ENCODE assay signal across 31 cellular contexts in the genomic region with DNA sequence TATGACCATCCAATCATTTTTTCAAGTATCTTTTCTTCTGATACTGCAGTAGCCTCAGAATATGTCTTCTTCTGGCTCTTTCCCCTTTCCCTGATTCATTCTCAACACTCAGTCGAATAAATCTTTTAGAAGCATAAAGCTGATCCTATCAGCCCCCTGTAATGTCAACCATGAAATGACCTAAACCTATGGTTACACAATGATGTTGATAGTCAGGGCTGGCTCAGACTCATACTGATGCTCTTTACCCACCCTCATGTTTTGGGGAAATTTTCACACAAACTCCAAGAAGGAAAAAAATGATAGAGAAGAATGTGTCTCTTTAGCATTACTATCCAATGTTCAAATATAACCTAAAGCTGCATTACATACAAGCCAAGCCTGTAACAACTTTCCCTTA.
DNase-seq lines count a peak whose midpoint lies in the region; ATAC-seq and TF ChIP-seq lines count a peak whose summit lies in the region.
"Had no signal": no experiment of that assay in that cellular context is flagged by ENCODE, and none has a peak within 500 bp of the region (broad histone marks: within the 10 kb centered on the region; RNA-seq: fewer than 3 reads in every experiment).

No MANE protein-coding gene starts in this region.

- POLR2A ChIA-PET in WTC11 (lab: Charles Lee), result no interaction called here

- H3K23ac ChIP-seq in trophoblast cell (ENCODE audit: low read length), result no peak overlapping the region

- no peak for TF ChIP-seq CTCF in WTC11 (IDR thresholded peaks at IDR 0.05)

- no peak overlapping the region for H3K4me2 ChIP-seq in trophoblast cell (ENCODE audit: low read length)
- H3K4me2 ChIP-seq: A549; BLaER1; BLaER1 treated with 17β-estradiol and CSF1 and Interleukin-3, amounts not matched to agents 10 nM and 100 nM had no signal

- no peak overlapping the region for H3K27ac Mint-ChIP-seq in WTC11
- no peak overlapping the region for H3K27ac Mint-ChIP-seq in activated T-cell treated with anti-CD3 and anti-CD28 coated beads, Interleukin-2, amount 50 U/mL, for 72 hours
- H3K27ac Mint-ChIP-seq: B cell; CD14-positive monocyte; CD4-positive, alpha-beta memory T cell; CD4-positive, alpha-beta T cell; CD4-positive, CD25-positive, alpha-beta regulatory T cell; CD8-positive, alpha-beta memory T cell; CD8-positive, alpha-beta T cell had no signal

- no peaks in the 10 kb centered on the region for H3K9me3 ChIP-seq in trophoblast cell (ENCODE audit: insufficient read depth, low read depth, low read length)
- H3K9me3 ChIP-seq: A549; BE2C; BLaER1; BLaER1 treated with 17β-estradiol and CSF1 and Interleukin-3, amounts not matched to agents 10 nM and 100 nM; Caco-2 had no signal

- no peak overlapping the region for H4K8ac ChIP-seq in trophoblast cell (ENCODE audit: low read depth, low read length)

- no peak overlapping the region for H3K18ac ChIP-seq in trophoblast cell (ENCODE audit: low read length)

- H3K27ac ChIP-seq in trophoblast cell (ENCODE audit: low read depth, low read length), result no peak overlapping the region
- H3K27ac ChIP-seq: 22Rv1; A549; BLaER1; BLaER1 treated with 17β-estradiol and CSF1 and Interleukin-3, amounts not matched to agents 10 nM and 100 nM; C4-2B had no signal

- DNase-seq in WTC11 (ENCODE audit: low spot score) (no peak), trophoblast cell (peak; percentile 56 to 90), NCI-H345 treated with DMSO at 0.1 percent for 48 hours (lab: John Stamatoyannopoulos, UW; ENCODE audit: unreplicated experiment) (no peak)
- no peak for DNase-seq in activated T-cell treated with anti-CD3 and anti-CD28 coated beads, Interleukin-2, amount 50 U/mL, for 72 hours
- DNase-seq: 8988T; ACHN; AML-193; BE2C; C1 segment of cervical spinal cord; Caco-2; Calu3; CD4-positive, alpha-beta memory T cell; CD4-positive, alpha-beta T cell; CD4-positive, CD25-positive, alpha-beta regulatory T cell; CD8-positive, alpha-beta memory T cell; CD8-positive, alpha-beta T cell; COR-L47; DMS 273 treated with DMSO at 0.1 percent for 48 hours; DMS153; DMS53; DMS79; DMS79 treated with DMSO at 0.1 percent for 48 hours; DND-41; EL had no signal

- CTCF ChIA-PET in WTC11 (lab: Charles Lee), result interaction anchor here (1.0 kb wide), 1 partner anchor 702 kb away, joined by 3 read pairs; no protein-coding TSS in a partner anchor

- no peaks in the 10 kb centered on the region for H3K79me2 ChIP-seq in trophoblast cell (ENCODE audit: control insufficient read depth, insufficient read depth, low read length, poor library complexity)

- WGBS in trophoblast cell (ENCODE audit: extremely low coverage, insufficient coverage, insufficient read length), result no CpG with 5 or more reads among the region's 1 CpG

- H3K9ac ChIP-seq in trophoblast cell (ENCODE audit: low read length), result no peak overlapping the region
- H3K9ac ChIP-seq: BLaER1; BLaER1 treated with 17β-estradiol and CSF1 and Interleukin-3, amounts not matched to agents 10 nM and 100 nM had no signal

- H2AK5ac ChIP-seq in trophoblast cell (ENCODE audit: low read length), result no peak overlapping the region

- H2BK5ac ChIP-seq in trophoblast cell (ENCODE audit: low read depth, low read length, poor library complexity), result no peak overlapping the region

- no peaks in the 10 kb centered on the region for H3K36me3 Mint-ChIP-seq in WTC11
- H3K36me3 Mint-ChIP-seq in activated T-cell treated with anti-CD3 and anti-CD28 coated beads, Interleukin-2, amount 50 U/mL, for 72 hours (ENCODE audit: insufficient read depth in 2 of 2), result no peaks in the 10 kb centered on the region
- H3K36me3 Mint-ChIP-seq: CD14-positive monocyte; CD4-positive, alpha-beta memory T cell; CD4-positive, CD25-positive, alpha-beta regulatory T cell; CD8-positive, alpha-beta memory T cell; CD8-positive, alpha-beta T cell had no signal

- H3K79me1 ChIP-seq in trophoblast cell (ENCODE audit: low read length), result no peaks in the 10 kb centered on the region

- no peak overlapping the region for H4K12ac ChIP-seq in trophoblast cell (ENCODE audit: low read depth, low read length)

- H3K27me3 Mint-ChIP-seq in WTC11 (ENCODE audit: low read depth), result no peaks in the 10 kb centered on the region
- H3K27me3 Mint-ChIP-seq in activated T-cell treated with anti-CD3 and anti-CD28 coated beads, Interleukin-2, amount 50 U/mL, for 72 hours (ENCODE audit: low read depth), result no peaks in the 10 kb centered on the region
- H3K27me3 Mint-ChIP-seq: B cell; CD4-positive, alpha-beta T cell; CD4-positive, CD25-positive, alpha-beta regulatory T cell; CD8-positive, alpha-beta memory T cell had no signal

- H3K9me3 Mint-ChIP-seq in WTC11, result no peaks in the 10 kb centered on the region
- H3K9me3 Mint-ChIP-seq in activated T-cell treated with anti-CD3 and anti-CD28 coated beads, Interleukin-2, amount 50 U/mL, for 72 hours, result no peaks in the 10 kb centered on the region
- H3K9me3 Mint-ChIP-seq: CD4-positive, alpha-beta T cell had no signal

- no peak overlapping the region for H3K4me3 Mint-ChIP-seq in WTC11
- no peak overlapping the region for H3K4me3 Mint-ChIP-seq in activated T-cell treated with anti-CD3 and anti-CD28 coated beads, Interleukin-2, amount 50 U/mL, for 72 hours
- H3K4me3 Mint-ChIP-seq: B cell; CD14-positive monocyte; CD4-positive, alpha-beta memory T cell; CD4-positive, alpha-beta T cell; CD4-positive, CD25-positive, alpha-beta regulatory T cell; CD8-positive, alpha-beta memory T cell; CD8-positive, alpha-beta T cell had no signal

- H3K27me3 ChIP-seq in trophoblast cell (ENCODE audit: insufficient read depth, low read length), result no peaks in the 10 kb centered on the region
- H3K27me3 ChIP-seq: BE2C; BLaER1; BLaER1 treated with 17β-estradiol and CSF1 and Interleukin-3, amounts not matched to agents 10 nM and 100 nM had no signal

- H3K36me3 ChIP-seq in trophoblast cell (ENCODE audit: control insufficient read depth in 1 of 2, insufficient read depth in 2 of 2, low read length in 2 of 2), result no peaks in the 10 kb centered on the region
- H3K36me3 ChIP-seq: BE2C, BLaER1 had no signal

- H3K4ac ChIP-seq in trophoblast cell (ENCODE audit: low read depth, low read length), result no peak overlapping the region

- no peak for ATAC-seq in WTC11
- no peak for ATAC-seq in activated T-cell treated with anti-CD3 and anti-CD28 coated beads, Interleukin-2, amount 50 U/mL, for 72 hours (replicated peaks in 1 of 2)
- ATAC-seq: A549; CD8-positive, alpha-beta T cell had no signal

- no peak overlapping the region for H2AFZ ChIP-seq in trophoblast cell (ENCODE audit: insufficient read depth, low read length, poor library complexity)

- H2BK12ac ChIP-seq in trophoblast cell (ENCODE audit: low read length), result no peak overlapping the region

- H2BK120ac ChIP-seq in trophoblast cell (ENCODE audit: insufficient read depth, low read length, poor library complexity), result no peak overlapping the region

- no peak overlapping the region for H4K91ac ChIP-seq in trophoblast cell (ENCODE audit: low read depth, low read length)

- H3K4me3 ChIP-seq in trophoblast cell (ENCODE audit: low read depth, low read length), result no peak overlapping the region
- H3K4me3 ChIP-seq: A549; BLaER1; BLaER1 treated with 17β-estradiol and CSF1 and Interleukin-3, amounts not matched to agents 10 nM and 100 nM had no signal

- no peaks in the 10 kb centered on the region for H3K4me1 ChIP-seq in trophoblast cell (ENCODE audit: control insufficient read depth in 1 of 2, insufficient read depth in 2 of 2, low read length in 2 of 2)
- H3K4me1 ChIP-seq: A549; BE2C; BLaER1; BLaER1 treated with 17β-estradiol and CSF1 and Interleukin-3, amounts not matched to agents 10 nM and 100 nM; Caco-2 had no signal

- H3K14ac ChIP-seq in trophoblast cell (ENCODE audit: low read length), result no peak overlapping the region

- H3K4me1 Mint-ChIP-seq in WTC11, result no peaks in the 10 kb centered on the region
- H3K4me1 Mint-ChIP-seq in activated T-cell treated with anti-CD3 and anti-CD28 coated beads, Interleukin-2, amount 50 U/mL, for 72 hours (ENCODE audit: low read depth), result no peaks in the 10 kb centered on the region
- H3K4me1 Mint-ChIP-seq: B cell; CD14-positive monocyte; CD4-positive, alpha-beta memory T cell; CD4-positive, CD25-positive, alpha-beta regulatory T cell; CD8-positive, alpha-beta memory T cell had no signal

TF ChIP-seq in WTC11, 78 proteins besides CTCF, POLR2A, EP300 and RAD21:
- TF ChIP-seq NFATC4 (CRISPR knock-in tag; IDR thresholded peaks at IDR 0.05), result 0 out of 2 replicates have a peak, but pooled peaks have one; percentile 41
- TF ChIP-seq ESRRA (CRISPR knock-in tag; IDR thresholded peaks at IDR 0.05; ENCODE audit: borderline replicate concordance), result no peak

Comparison
In these comparisons a context has a peak if more than half of its experiments do, and no peak if none do; other contexts are left out.
1. DNase-seq: peak in trophoblast cell (2 of 2); none in WTC11 (single experiment), activated T-cell treated with anti-CD3 and anti-CD28 coated beads, Interleukin-2, amount 50 U/mL, for 72 hours (0 of 2) and NCI-H345 treated with DMSO at 0.1 percent for 48 hours (single experiment).